19 cellular contexts compared by ENCODE assay signal in the genomic region with DNA sequence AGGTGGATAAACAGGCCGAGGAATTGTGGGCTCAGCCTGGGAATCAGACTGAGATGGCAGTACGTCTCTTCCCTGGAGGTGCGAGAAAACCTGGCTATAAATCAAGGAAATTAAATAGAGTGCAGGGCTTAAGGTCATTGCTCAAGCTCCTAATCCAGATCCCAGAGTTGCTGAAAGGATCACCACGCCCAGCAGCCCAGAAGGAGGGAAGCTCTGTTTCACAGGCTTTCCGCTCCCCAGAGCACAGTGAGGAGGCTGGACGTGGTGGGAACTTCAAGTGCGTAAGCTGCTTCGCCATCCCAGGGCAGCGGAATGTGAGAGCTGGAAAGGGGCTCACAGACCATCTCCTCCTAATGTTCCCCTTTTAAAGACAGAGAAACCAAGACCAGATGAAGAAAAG.
"Had no signal": no experiment of that assay in that cellular context is flagged by ENCODE, and none has a peak within 500 bp of the region (broad histone marks: within the 10 kb centered on the region; RNA-seq: fewer than 3 reads in every experiment).

No MANE protein-coding gene starts in this region.

- H3K4me1 Mint-ChIP-seq: memory B cell, natural killer cell, T-cell had no signal

- H3K27ac Mint-ChIP-seq: effector memory CD8-positive, alpha-beta T cell; memory B cell; natural killer cell; T-cell had no signal

- H3K27me3 Mint-ChIP-seq: effector memory CD8-positive, alpha-beta T cell; memory B cell had no signal

- DNase-seq: activated CD4-positive, alpha-beta T cell treated with anti-CD3 and anti-CD28 coated beads, Interleukin-2, amount 50 U/mL, for 4 hours; activated CD4-positive, CD25-positive, alpha-beta regulatory T cell treated with anti-CD3 and anti-CD28 coated beads, Interleukin-2, amount 50 U/mL, for 72 hours; activated naive CD4-positive, alpha-beta T cell treated with Interleukin-2 at 50 U/mL for 16 hours; activated T-cell treated with anti-CD3 and anti-CD28 coated beads for 4 hours; dermis blood vessel endothelial cell; effector memory CD8-positive, alpha-beta T cell; foreskin melanocyte; head of caudate nucleus; natural killer cell; nucleus accumbens; spleen; stomach; T-cell; T-helper 9 cell; upper lobe of right lung had no signal

- H3K4me3 ChIP-seq: ascending aorta, breast epithelium, spleen, stomach, thoracic aorta, upper lobe of right lung had no signal

- H3K4me3 Mint-ChIP-seq: effector memory CD8-positive, alpha-beta T cell; memory B cell; natural killer cell; T-cell had no signal

- H3K27ac ChIP-seq: ascending aorta, spleen, stomach, thoracic aorta, upper lobe of right lung had no signal

- H3K9me3 ChIP-seq: ascending aorta, breast epithelium, stomach, thoracic aorta, upper lobe of right lung had no signal

- H3K36me3 ChIP-seq: ascending aorta, breast epithelium, spleen, stomach, thoracic aorta, upper lobe of right lung had no signal

- H3K36me3 Mint-ChIP-seq: memory B cell, natural killer cell, T-cell had no signal

- H3K27me3 ChIP-seq: ascending aorta, breast epithelium, spleen, stomach had no signal

- H3K4me1 ChIP-seq: breast epithelium, spleen, upper lobe of right lung had no signal
